8 cellular contexts compared by ENCODE assay signal in genomic region chr6:27471365-27472115, GRCh38. TPM values are rescaled to one million over a fixed set of nuclear protein-coding genes. Genes with fewer than 3 reads are reported as not detected.
DNase-seq lines count a peak whose midpoint lies in the region; ATAC-seq and TF ChIP-seq lines count a peak whose summit lies in the region.

No MANE protein-coding gene starts in this region.

- peak overlapping the region; percentile 82 for H3K9ac ChIP-seq in OCI-LY3 (ENCODE audit: low read length)
- H3K9ac ChIP-seq in rectal smooth muscle tissue (ENCODE audit: low read length): no peak overlapping the region

- no peak overlapping the region for H2AFZ ChIP-seq in OCI-LY3 (ENCODE audit: low read depth, low read length)

- no peaks in the 10 kb centered on the region for H4K20me1 ChIP-seq in OCI-LY3 (ENCODE audit: insufficient read depth, low read length)

- TF ChIP-seq CTCF in GM06990 (IDR thresholded peaks at IDR 0.05; ENCODE audit: insufficient read depth, low read length, poor library complexity, severe bottlenecking): no peak
- TF ChIP-seq CTCF in OCI-LY3 (IDR thresholded peaks at IDR 0.05; ENCODE audit: low read depth, low read length): no peak
- TF ChIP-seq CTCF in endothelial cell (IDR thresholded peaks at IDR 0.05; ENCODE audit: unreplicated experiment): no peak

- peaks cover 17% of the 10 kb centered on the region for H3K4me1 Mint-ChIP-seq in endothelial cell (ENCODE audit: unreplicated experiment)

- no peak for ATAC-seq in HG03460 (IDR thresholded peaks at IDR 0.05; ENCODE audit: unreplicated experiment)

- H3K4me2 ChIP-seq in OCI-LY3 (ENCODE audit: low read length): peak overlapping the region; percentile 99

- no peaks in the 10 kb centered on the region for H3K9me3 Mint-ChIP-seq in endothelial cell (ENCODE audit: unreplicated experiment)

- peaks cover 28% of the 10 kb centered on the region for H3K36me3 Mint-ChIP-seq in endothelial cell (ENCODE audit: low read depth, unreplicated experiment)

- H3K9me3 ChIP-seq in OCI-LY3 (ENCODE audit: insufficient read depth, low read length): no peaks in the 10 kb centered on the region

- DNase-seq in GM06990 (ENCODE audit: extremely low read depth, insufficient read length) (no peak), endothelial cell (ENCODE audit: low spot score) (no peak), NCI-H2081 treated with DMSO at 0.1 percent for 48 hours (lab: John Stamatoyannopoulos, UW) (no peak), ureter (ENCODE audit: low spot score) (no peak), dedifferentiated amniotic fluid mesenchymal stem cell (ENCODE audit: extremely low spot score) (no peak)

- peaks cover 22% of the 10 kb centered on the region for H3K4me1 ChIP-seq in OCI-LY3 (ENCODE audit: low read length)
- peaks cover 4% of the 10 kb centered on the region for H3K4me1 ChIP-seq in rectal smooth muscle tissue (ENCODE audit: control insufficient read depth, insufficient read depth, low read length)

- H3K79me2 ChIP-seq in OCI-LY3 (ENCODE audit: low read length): peaks cover 11% of the 10 kb centered on the region

- H3K36me3 ChIP-seq in GM06990 (ENCODE audit: control insufficient read depth, insufficient read depth, low read length) (no peaks in the 10 kb centered on the region; the same call in 1 of the 2 replicates), OCI-LY3 (replicated peaks; ENCODE audit: low read depth, low read length) (peaks cover 40% of the 10 kb centered on the region), rectal smooth muscle tissue (ENCODE audit: control insufficient read depth, insufficient read depth, low read length) (peaks cover 6% of the 10 kb centered on the region)

- peak overlapping the region; percentile 93 for H3K4me3 Mint-ChIP-seq in endothelial cell (ENCODE audit: unreplicated experiment)

- H3K27me3 ChIP-seq in GM06990 (replicated peaks; ENCODE audit: control insufficient read depth, insufficient read depth, low read length) (no peaks in the 10 kb centered on the region), OCI-LY3 (ENCODE audit: low read depth, low read length) (no peaks in the 10 kb centered on the region), rectal smooth muscle tissue (ENCODE audit: control insufficient read depth, insufficient read depth, low read length) (no peaks in the 10 kb centered on the region)

- H3K27ac Mint-ChIP-seq in endothelial cell (ENCODE audit: unreplicated experiment): peak overlapping the region; percentile 98

- H3K27ac ChIP-seq in OCI-LY3 (ENCODE audit: low read length) (no peak overlapping the region), rectal smooth muscle tissue (ENCODE audit: low read depth, low read length) (no peak overlapping the region)

- H3K4me3 ChIP-seq in GM06990 (replicated peaks; ENCODE audit: low read depth, low read length): peak overlapping the region; percentile 85
- H3K4me3 ChIP-seq in OCI-LY3 (ENCODE audit: low read length): peak overlapping the region; percentile 81
- peak overlapping the region; percentile 78 for H3K4me3 ChIP-seq in rectal smooth muscle tissue (ENCODE audit: low read length)

- H3K27me3 Mint-ChIP-seq in endothelial cell (ENCODE audit: unreplicated experiment): peaks cover 2% of the 10 kb centered on the region

RNA-seq across cellular contexts. Expression of gene ZNF184, which starts 1.4 kb away (rescaled TPM):
- total RNA-seq in endothelial cell (ENCODE audit: unreplicated experiment) (12.6 TPM), ureter (9.8 TPM)
